ENCODE assay signal across 3 cellular contexts in the genomic region with DNA sequence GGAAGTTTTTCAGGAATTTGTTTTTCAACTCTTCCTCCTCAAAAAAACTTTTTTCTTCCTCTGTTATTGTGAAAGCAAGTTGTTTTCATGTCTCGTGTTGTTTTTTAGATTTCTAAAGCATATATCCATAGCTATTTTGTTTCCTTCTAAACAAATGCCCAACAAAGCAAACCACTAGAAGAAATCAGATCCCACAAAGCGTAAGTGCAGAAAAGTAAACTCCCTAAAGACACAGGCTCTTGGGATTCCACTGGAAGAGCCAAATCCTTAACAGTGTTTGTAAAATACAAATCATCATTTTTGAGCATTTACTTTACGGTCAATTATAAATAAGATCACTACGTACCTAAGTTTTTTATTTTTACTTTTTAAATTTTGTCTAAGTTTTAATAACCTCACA.
TF ChIP-seq lines count a peak whose summit lies in the region.

No MANE protein-coding gene starts in this region.

TF ChIP-seq in SK-N-SH, 30 proteins besides CTCF, POLR2A, EP300 and RAD21:
- no peak for TF ChIP-seq JUND (IDR thresholded peaks at IDR 0.05)

TF ChIP-seq in SK-N-SH treated with all-trans-retinoic acid at 6 μM for 48 hours, 23 proteins besides CTCF, POLR2A, EP300 and RAD21:
- TF ChIP-seq ZC3H10 (CRISPR knock-in tag; IDR thresholded peaks at IDR 0.05): no peak
- no peak for TF ChIP-seq RARB (CRISPR knock-in tag; IDR thresholded peaks at IDR 0.05)
- TF ChIP-seq ZNF70 (CRISPR knock-in tag; IDR thresholded peaks at IDR 0.05): no peak
- TF ChIP-seq, protein P1, sequence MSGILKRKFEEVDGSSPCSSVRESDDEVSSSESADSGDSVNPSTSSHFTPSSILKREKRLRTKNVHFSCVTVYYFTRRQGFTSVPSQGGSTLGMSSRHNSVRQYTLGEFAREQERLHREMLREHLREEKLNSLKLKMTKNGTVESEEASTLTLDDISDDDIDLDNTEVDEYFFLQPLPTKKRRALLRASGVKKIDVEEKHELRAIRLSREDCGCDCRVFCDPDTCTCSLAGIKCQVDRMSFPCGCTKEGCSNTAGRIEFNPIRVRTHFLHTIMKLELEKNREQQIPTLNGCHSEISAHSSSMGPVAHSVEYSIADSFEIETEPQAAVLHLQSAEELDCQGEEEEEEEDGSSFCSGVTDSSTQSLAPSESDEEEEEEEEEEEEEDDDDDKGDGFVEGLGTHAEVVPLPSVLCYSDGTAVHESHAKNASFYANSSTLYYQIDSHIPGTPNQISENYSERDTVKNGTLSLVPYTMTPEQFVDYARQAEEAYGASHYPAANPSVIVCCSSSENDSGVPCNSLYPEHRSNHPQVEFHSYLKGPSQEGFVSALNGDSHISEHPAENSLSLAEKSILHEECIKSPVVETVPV (CRISPR knock-in tag; IDR thresholded peaks at IDR 0.05): no peak

TF ChIP-seq in H1, 55 proteins besides CTCF, POLR2A, EP300 and RAD21:
- TF ChIP-seq FOSL1 (IDR thresholded peaks at IDR 0.05; ENCODE audit: insufficient read depth, low read depth, low read length) (no peak), RNF2 (IDR thresholded peaks at IDR 0.05; ENCODE audit: borderline replicate concordance, low read depth, low read length, missing control alignments, poor library complexity, severe bottlenecking) (no peak), USF2 (IDR thresholded peaks at IDR 0.05; ENCODE audit: low read length) (no peak), HDAC6 (IDR thresholded peaks at IDR 0.05; ENCODE audit: low read depth, low read length) (no peak), KDM5A (IDR thresholded peaks at IDR 0.05; ENCODE audit: low read length) (no peak), TAF1 (IDR thresholded peaks at IDR 0.05; ENCODE audit: low read depth, low read length) (no peak), RFX5 (IDR thresholded peaks at IDR 0.05; ENCODE audit: borderline replicate concordance, low read depth, low read length) (no peak), BCL11A (IDR thresholded peaks at IDR 0.05; ENCODE audit: low read depth in 2 of 2, low read length in 2 of 2) (no peak), GTF2F1 (IDR thresholded peaks at IDR 0.05; ENCODE audit: borderline replicate concordance, low read depth, low read length) (no peak)
- TF ChIP-seq, protein P2, sequence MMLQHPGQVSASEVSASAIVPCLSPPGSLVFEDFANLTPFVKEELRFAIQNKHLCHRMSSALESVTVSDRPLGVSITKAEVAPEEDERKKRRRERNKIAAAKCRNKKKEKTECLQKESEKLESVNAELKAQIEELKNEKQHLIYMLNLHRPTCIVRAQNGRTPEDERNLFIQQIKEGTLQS (IDR thresholded peaks at IDR 0.05; ENCODE audit: insufficient read depth, low read depth, low read length): no peak
